Comparison of ENCODE assay signal across 17 cellular contexts in the genomic region with DNA sequence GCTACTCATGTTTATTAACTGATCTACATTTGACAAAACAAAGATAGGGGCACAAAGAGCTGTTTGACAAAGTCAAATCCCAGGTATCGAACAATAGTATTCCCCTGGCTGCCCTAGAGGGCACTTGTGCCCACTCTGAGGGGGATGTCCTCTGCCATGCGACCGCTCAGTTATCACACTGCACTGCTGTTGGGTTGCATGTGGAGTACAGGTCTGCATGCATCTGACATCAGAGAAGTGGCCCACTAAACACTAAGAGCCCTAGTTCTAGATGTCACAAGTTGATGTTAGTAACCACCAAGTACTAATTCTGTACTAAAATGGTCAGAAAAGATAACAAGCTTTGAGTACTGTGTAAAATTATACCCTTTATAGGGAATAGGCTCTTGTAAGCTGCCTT. TPM values are rescaled to one million over a fixed set of nuclear protein-coding genes. Genes with fewer than 3 reads are reported as not detected.
A peak's percentile ranks its signal among the peaks of the same experiment; 100 is the strongest.
DNase-seq lines count a peak whose midpoint lies in the region; ATAC-seq, FAIRE-seq and TF ChIP-seq lines count a peak whose summit lies in the region.
"Had no signal": no experiment of that assay in that cellular context is flagged by ENCODE, and none has a peak within 500 bp of the region (broad histone marks: within the 10 kb centered on the region; RNA-seq: fewer than 3 reads in every experiment).

No MANE protein-coding gene starts in this region.

- H3K9me3 ChIP-seq in CD8-positive, alpha-beta T cell (ENCODE audit: low read length): no peaks in the 10 kb centered on the region
- H3K9me3 ChIP-seq in K562 (replicated peaks; ENCODE audit: control insufficient read depth, insufficient read depth, low read depth, low read length) (no peaks in the 10 kb centered on the region), small intestine (ENCODE audit: control insufficient read depth, low read depth) (no peaks in the 10 kb centered on the region)

- H3K27ac Mint-ChIP-seq in activated naive CD4-positive, alpha-beta T cell treated with anti-CD3 and anti-CD28 coated beads, Interleukin-2, amount 10 ng/mL, durations not matched to agents 7 days and 5 days: peak overlapping the region; percentile 26
- peak overlapping the region; percentile 30 for H3K27ac Mint-ChIP-seq in CD8-positive, alpha-beta T cell
- H3K27ac Mint-ChIP-seq in naive thymus-derived CD8-positive, alpha-beta T cell: peak overlapping the region in 6 of 10 donors; percentile 9 to 75 (median 34)
- H3K27ac Mint-ChIP-seq: B cell had no signal

- intact Hi-C loops in CD8-positive, alpha-beta T cell (cut with DNase I, micrococcal nuclease): loop anchor here in 1 of 2 experiments (10.0 kb wide), 1 partner anchor 452 kb away; no protein-coding TSS in a partner anchor
- intact Hi-C loops in K562 (cut with micrococcal nuclease): no loop called here

- no peaks in the 10 kb centered on the region for H3K4me1 ChIP-seq in CD8-positive, alpha-beta T cell (ENCODE audit: insufficient read depth, low read length)
- H3K4me1 ChIP-seq in K562 (replicated peaks in 1 of 2; ENCODE audit: control insufficient read depth in 2 of 2, insufficient read depth in 2 of 2, low read length in 2 of 2) (no peaks in the 10 kb centered on the region), small intestine (ENCODE audit: control insufficient read depth in 2 of 2, insufficient read depth in 1 of 2, low read depth in 1 of 2, low read length in 1 of 2) (no peaks in the 10 kb centered on the region)

- no peak for TF ChIP-seq POLR2A in K562 (conservative IDR thresholded peaks at IDR 0.05)

- WGBS in K562 (ENCODE audit: insufficient coverage, low coverage, missing lambda C conversion rate): 95% methylated on average over 3 of the region's 3 CpGs
- 92 to 95% (median 93%) methylated on average over 3 of the region's 3 CpGs for WGBS in small intestine, 3 donors

- no peak for TF ChIP-seq RAD21 in K562 (CRISPR knock-in tag; conservative IDR thresholded peaks at IDR 0.05 in 1 of 2, IDR thresholded peaks at IDR 0.05 in 1 of 2)

- no peaks in the 10 kb centered on the region for H3K79me2 ChIP-seq in K562 (ENCODE audit: control insufficient read depth, insufficient read depth, low read length)

- TF ChIP-seq EP300 in K562 (IDR thresholded peaks at IDR 0.05; ENCODE audit: low read length): no peak

- peaks cover 6% of the 10 kb centered on the region for H3K36me3 ChIP-seq in CD8-positive, alpha-beta T cell (ENCODE audit: insufficient read depth, low read length)
- H3K36me3 ChIP-seq in K562 (ENCODE audit: control insufficient read depth, insufficient read depth, low read length): peaks cover 15% of the 10 kb centered on the region; the same call in 2 of the 3 replicates
- H3K36me3 ChIP-seq in small intestine (ENCODE audit: control insufficient read depth in 2 of 2, insufficient read depth in 2 of 2, low read length in 2 of 2): peaks cover 7 to 9% of the 10 kb centered on the region in 2 donors

- no peak overlapping the region for H3K9ac ChIP-seq in K562 (ENCODE audit: insufficient read depth in 1 of 2, low read depth in 2 of 2, low read length in 2 of 2)

- H3K36me3 Mint-ChIP-seq in activated naive CD4-positive, alpha-beta T cell treated with anti-CD3 and anti-CD28 coated beads, Interleukin-2, amount 10 ng/mL, durations not matched to agents 7 days and 5 days: peaks cover 63% of the 10 kb centered on the region
- peaks cover 70% of the 10 kb centered on the region for H3K36me3 Mint-ChIP-seq in CD8-positive, alpha-beta T cell
- H3K36me3 Mint-ChIP-seq in naive thymus-derived CD8-positive, alpha-beta T cell: peaks cover 15 to 58% (median 50%) of the 10 kb centered on the region in 3 donors

- no peak for DNase-seq in activated naive CD4-positive, alpha-beta T cell treated with anti-CD3 and anti-CD28 coated beads, Interleukin-2, amount 10 ng/mL, durations not matched to agents 7 days and 5 days
- DNase-seq in activated naive CD4-positive, alpha-beta T cell treated with anti-CD3 and anti-CD28 coated beads, Interleukin-2, amount 50 U/mL, for 16 hours: no peak
- DNase-seq in CD8-positive, alpha-beta T cell: no peak
- DNase-seq in K562 (ENCODE audit: extremely low read depth in 1 of 4, low spot score in 3 of 4): no peak
- no peak for DNase-seq in naive thymus-derived CD8-positive, alpha-beta T cell
- no peak for DNase-seq in small intestine
- no peak for DNase-seq in AG08396 (ENCODE audit: low spot score)
- no peak for DNase-seq in foreskin melanocyte
- DNase-seq: 8988T; C1 segment of cervical spinal cord; CD4-positive, alpha-beta T cell; DMS79; HCEC 1CT had no signal

- BruUV-seq in K562 (replicated peaks; lab: Mats Ljungman, UMichigan): no TSS peak

- no peak overlapping the region for H3K4me2 ChIP-seq in K562 (ENCODE audit: insufficient read depth, low read length)

- in situ Hi-C loops in K562 (cut with MboI): no loop called here

- H4K20me1 ChIP-seq in K562 (replicated peaks; ENCODE audit: control insufficient read depth, insufficient read depth, low read length): no peaks in the 10 kb centered on the region

- H3K9me3 Mint-ChIP-seq in activated naive CD4-positive, alpha-beta T cell treated with anti-CD3 and anti-CD28 coated beads, Interleukin-2, amount 10 ng/mL, durations not matched to agents 7 days and 5 days: no peaks in the 10 kb centered on the region
- H3K9me3 Mint-ChIP-seq in CD8-positive, alpha-beta T cell: peaks cover 2% of the 10 kb centered on the region
- peaks cover 0 to 10% (median 5%) of the 10 kb centered on the region in 9 donors for H3K9me3 Mint-ChIP-seq in naive thymus-derived CD8-positive, alpha-beta T cell
- H3K9me3 Mint-ChIP-seq: CD4-positive, alpha-beta T cell had no signal

- TF ChIP-seq CTCF in CD8-positive, alpha-beta T cell (IDR thresholded peaks at IDR 0.05): no peak
- TF ChIP-seq CTCF in K562 (IDR thresholded peaks at IDR 0.05 in 2 of 3, conservative IDR thresholded peaks at IDR 0.05 in 1 of 3; ENCODE audit: insufficient read depth in 2 of 3, low read depth in 1 of 3, low read length in 3 of 3): no peak

- H3K4me3 Mint-ChIP-seq in activated naive CD4-positive, alpha-beta T cell treated with anti-CD3 and anti-CD28 coated beads, Interleukin-2, amount 10 ng/mL, durations not matched to agents 7 days and 5 days: no peak overlapping the region
- H3K4me3 Mint-ChIP-seq in CD8-positive, alpha-beta T cell: no peak overlapping the region
- H3K4me3 Mint-ChIP-seq in naive thymus-derived CD8-positive, alpha-beta T cell: no peak overlapping the region
- H3K4me3 Mint-ChIP-seq: B cell; CD4-positive, alpha-beta T cell had no signal

- FAIRE-seq in K562 (lab: Jason Lieb, UNC): no peak
- FAIRE-seq in small intestine (lab: Jason Lieb, UNC): no peak
- FAIRE-seq: GM12878, GM18507 had no signal

- no peak overlapping the region for H3K4me3 ChIP-seq in CD8-positive, alpha-beta T cell (ENCODE audit: low read depth, low read length)
- H3K4me3 ChIP-seq in K562 (no peak overlapping the region), small intestine (ENCODE audit: low read depth in 1 of 2, low read length in 2 of 2) (no peak overlapping the region)
- H3K4me3 ChIP-seq: GM12878 had no signal

- H3K27me3 ChIP-seq in CD8-positive, alpha-beta T cell (ENCODE audit: insufficient read depth, low read length): no peaks in the 10 kb centered on the region
- H3K27me3 ChIP-seq in K562 (ENCODE audit: control insufficient read depth in 2 of 2, insufficient read depth in 2 of 2, low read length in 2 of 2) (no peaks in the 10 kb centered on the region), small intestine (ENCODE audit: control insufficient read depth in 2 of 2, insufficient read depth in 2 of 2, low read length in 2 of 2) (no peaks in the 10 kb centered on the region)

- H3K27me3 Mint-ChIP-seq in activated naive CD4-positive, alpha-beta T cell treated with anti-CD3 and anti-CD28 coated beads, Interleukin-2, amount 10 ng/mL, durations not matched to agents 7 days and 5 days: no peaks in the 10 kb centered on the region
- H3K27me3 Mint-ChIP-seq in CD8-positive, alpha-beta T cell (ENCODE audit: low read depth): no peaks in the 10 kb centered on the region
- no peaks in the 10 kb centered on the region for H3K27me3 Mint-ChIP-seq in naive thymus-derived CD8-positive, alpha-beta T cell
- H3K27me3 Mint-ChIP-seq: B cell; CD4-positive, alpha-beta T cell had no signal

- no peak for ATAC-seq in CD8-positive, alpha-beta T cell
- peak; percentile 67 for ATAC-seq in K562
- ATAC-seq in naive thymus-derived CD8-positive, alpha-beta T cell: no peak
- ATAC-seq: GM12878 had no signal

- H3K27ac ChIP-seq in CD8-positive, alpha-beta T cell (ENCODE audit: low read depth, low read length): no peak overlapping the region
- H3K27ac ChIP-seq in K562 (ENCODE audit: extremely low read depth, low read depth, low read length) (no peak overlapping the region), small intestine (ENCODE audit: low read depth in 1 of 2, low read length in 1 of 2) (no peak overlapping the region)
- H3K27ac ChIP-seq: HL-60 had no signal

- H2AFZ ChIP-seq in K562 (ENCODE audit: low read depth, low read length): no peak overlapping the region

- POLR2A ChIA-PET in CD8-positive, alpha-beta T cell (lab: Charles Lee): no interaction called here
- POLR2A ChIA-PET in K562 (lab: Yijun Ruan, JAX): interaction anchor here (0.7 to 2.0 kb wide), 4 partner anchors 10 to 54 kb away, joined by 3 to 4 read pairs (median 4); no protein-coding TSS in a partner anchor
- POLR2A ChIA-PET in naive thymus-derived CD8-positive, alpha-beta T cell (lab: Charles Lee): no interaction called here

- CTCF ChIA-PET in activated naive CD4-positive, alpha-beta T cell treated with anti-CD3 and anti-CD28 coated beads, Interleukin-2, amount 10 ng/mL, durations not matched to agents 7 days and 5 days (lab: Charles Lee): no interaction called here
- CTCF ChIA-PET in CD8-positive, alpha-beta T cell (lab: Charles Lee): interaction anchor here (0.6 to 1.3 kb wide), 2 partner anchors 140 to 194 kb away, joined by 3 read pairs; partner anchors contain the start of gene CASP10
- CTCF ChIA-PET in K562 (lab: Yijun Ruan, JAX; ENCODE audit: low intra/inter-chr PET ratio): no interaction called here

- no peaks in the 10 kb centered on the region for H3K4me1 Mint-ChIP-seq in activated naive CD4-positive, alpha-beta T cell treated with anti-CD3 and anti-CD28 coated beads, Interleukin-2, amount 10 ng/mL, durations not matched to agents 7 days and 5 days
- H3K4me1 Mint-ChIP-seq in CD8-positive, alpha-beta T cell (ENCODE audit: low read depth): no peaks in the 10 kb centered on the region
- H3K4me1 Mint-ChIP-seq in naive thymus-derived CD8-positive, alpha-beta T cell: peaks cover 3 to 19% (median 15%) of the 10 kb centered on the region in 4 donors

- no peaks in the 10 kb centered on the region for H3K9me1 ChIP-seq in K562 (ENCODE audit: control insufficient read depth, insufficient read depth, low read length)

RNA-seq across cellular contexts. Expression of gene FLACC1, which starts 20.1 kb away (rescaled TPM):
- total RNA-seq in CD8-positive, alpha-beta T cell: 1 to 10 TPM; 2.4 to 3.8 TPM
- total RNA-seq in K562 (2011; cell fraction: chromatin; rRNA removed; ENCODE audit: low replicate concordance): 0.19 and 2.0 TPM in 2 replicates
- not detected in 2 replicates for total RNA-seq in K562 (2011; cell fraction: nucleolus; rRNA removed)
- not detected in 2 replicates for total RNA-seq in K562 (2011; cell fraction: nucleoplasm; rRNA removed)
- total RNA-seq in K562 (2014; rRNA removed): 0.20 and 0.68 TPM in 2 replicates
- 0.22 and 0.61 TPM in 2 replicates for total RNA-seq in K562 (2014; rRNA removed; fragmentation: Illumina TruSeq; extraction: Trizol)
- 0.07 and 0.53 TPM in 2 replicates for total RNA-seq in K562 (2015; rRNA removed; fragmentation: Illumina TruSeq; extraction: Trizol)
- total RNA-seq in K562 (2021): 0.20 and 0.35 TPM in 2 replicates
- polyA plus RNA-seq in K562 (2011; rRNA removed): 0.41 TPM in 1 of 2 replicates, not detected in the other
- polyA plus RNA-seq in K562 (2011; cell fraction: cytosol; rRNA removed): not detected in 2 replicates
- 0.07 and 0.81 TPM in 2 replicates for polyA plus RNA-seq in K562 (2011; cell fraction: nucleus; rRNA removed)
- polyA plus RNA-seq in K562 (2012): 0.08 and 0.47 TPM in 2 replicates
- polyA plus RNA-seq in K562 (2014; fragmentation: Illumina TruSeq; extraction: Trizol): 0.26 and 0.27 TPM in 2 replicates
- polyA plus RNA-seq in K562 (2014; fragmentation: Nextera tagmentation; extraction: Ambion mirVana): under 1 TPM in 1 of 2 experiments, not detected in 1; 0.10 TPM
- polyA plus RNA-seq in K562 (2014; rRNA removed): 0.09 and 0.20 TPM in 2 replicates
- polyA minus RNA-seq in K562 (2011; rRNA and poly(A)+ RNA removed): 0.48 TPM in 1 of 2 replicates, not detected in the other
- not detected in 2 replicates for polyA minus RNA-seq in K562 (2011; cell fraction: cytosol; rRNA and poly(A)+ RNA removed)
- polyA minus RNA-seq in K562 (2011; cell fraction: nucleus; rRNA and poly(A)+ RNA removed): 0.27 and 0.44 TPM in 2 replicates
- total RNA-seq in naive thymus-derived CD8-positive, alpha-beta T cell: 1 to 10 TPM; 5.9 to 8.4 TPM
- 1 to 10 TPM; 1.6 to 1.9 (median 1.9) TPM for polyA plus RNA-seq in naive thymus-derived CD8-positive, alpha-beta T cell
- polyA plus RNA-seq in small intestine: 1 to 10 TPM in 1 of 3 donors, under 1 TPM in 1, not detected in 1; 0.60 to 2.9 TPM
